In the genomic region with DNA sequence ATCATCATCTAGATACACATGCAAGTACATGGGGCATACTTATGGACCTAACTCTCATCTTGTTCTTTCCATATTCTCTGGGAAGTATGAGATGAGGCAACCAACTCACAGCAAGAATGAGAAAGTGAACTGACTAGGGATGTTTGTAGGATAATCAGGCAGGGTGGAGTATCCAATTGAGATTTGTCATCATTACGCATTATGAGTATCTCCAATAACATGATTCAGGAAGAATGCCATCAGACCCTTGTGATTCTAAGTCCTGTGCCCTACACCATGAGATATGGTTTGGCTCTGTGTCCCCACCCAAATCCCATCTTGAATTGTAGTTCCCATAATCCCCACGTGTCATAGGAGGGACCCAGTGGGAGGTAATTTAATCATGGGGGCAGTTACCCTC, we compare ENCODE assay signal across 15 cellular contexts.
DNase-seq lines count a peak whose midpoint lies in the region; ATAC-seq and TF ChIP-seq lines count a peak whose summit lies in the region.
"Had no signal": no experiment of that assay in that cellular context is flagged by ENCODE, and none has a peak within 500 bp of the region (broad histone marks: within the 10 kb centered on the region; RNA-seq: fewer than 3 reads in every experiment).

No MANE protein-coding gene starts in this region.

- no peaks in the 10 kb centered on the region for H4K20me1 ChIP-seq in MM.1S (ENCODE audit: insufficient read depth, low read length)

- TF ChIP-seq CTCF in MM.1S (IDR thresholded peaks at IDR 0.05; ENCODE audit: low read length) (no peak), epithelial cell of esophagus (IDR thresholded peaks at IDR 0.05; ENCODE audit: insufficient read depth, low read depth, low read length, missing control alignments) (no peak), vagina (IDR thresholded peaks at IDR 0.05) (no peak), adrenal gland (IDR thresholded peaks at IDR 0.05) (no peak)

- H3F3A ChIP-seq in MM.1S (ENCODE audit: insufficient read depth, low read length), result no peaks in the 10 kb centered on the region

- WGBS in adrenal gland, 4 donors, result 95 to 98% (median 95%) methylated on average over 2 of the region's 2 CpGs

- no peaks in the 10 kb centered on the region for H3K9me2 ChIP-seq in MM.1S (replicated peaks; ENCODE audit: insufficient read depth, low read length)

- DNase-seq in MM.1S (no peak), epithelial cell of esophagus (ENCODE audit: low read depth) (peak; percentile 18), vagina (ENCODE audit: extremely low spot score in 2 of 2) (no peak), adrenal gland (no peak), hippocampal formation (lab: John Stamatoyannopoulos, UW) (no peak)
- DNase-seq in stimulated activated naive CD4-positive, alpha-beta T cell treated with Interleukin-2 at 50 U/mL for 16 hours (lab: John Stamatoyannopoulos, UW), result no peak
- DNase-seq: BE2C; Caco-2; CD8-positive, alpha-beta memory T cell; DMS53; IMR-90; KBM-7 had no signal

- H3K9ac ChIP-seq in MM.1S (ENCODE audit: low read length), result no peak overlapping the region

- H3K4me3 ChIP-seq in MM.1S (ENCODE audit: low read length) (no peak overlapping the region), epithelial cell of esophagus (ENCODE audit: low read length) (no peak overlapping the region), vagina (no peak overlapping the region), adrenal gland (no peak overlapping the region)
- H3K4me3 ChIP-seq: A549, HAP-1 had no signal

- no peak overlapping the region for H2AFZ ChIP-seq in MM.1S (ENCODE audit: low read length)

- H3K4me2 ChIP-seq in MM.1S (ENCODE audit: low read depth, low read length), result peak overlapping the region; percentile 17; the same call in 1 of the 2 replicates
- H3K4me2 ChIP-seq: A549 had no signal

- H3K4me1 ChIP-seq in MM.1S (ENCODE audit: low read length) (peaks cover 5% of the 10 kb centered on the region; the same call in 1 of the 2 replicates), vagina (no peaks in the 10 kb centered on the region), adrenal gland (replicated peaks in 1 of 2) (no peaks in the 10 kb centered on the region)
- H3K4me1 ChIP-seq: A549, Caco-2 had no signal

- H3K27me3 ChIP-seq in MM.1S (replicated peaks; ENCODE audit: insufficient read depth, low read length) (no peaks in the 10 kb centered on the region), vagina (no peaks in the 10 kb centered on the region), adrenal gland (no peaks in the 10 kb centered on the region)
- H3K27me3 ChIP-seq: BE2C had no signal

- H3K9me3 ChIP-seq in MM.1S (replicated peaks; ENCODE audit: insufficient read depth, low read length) (no peaks in the 10 kb centered on the region), vagina (no peaks in the 10 kb centered on the region), adrenal gland (replicated peaks in 1 of 3) (no peaks in the 10 kb centered on the region)
- H3K9me3 ChIP-seq: A549, BE2C, Caco-2, HAP-1 had no signal

- ATAC-seq in GM18909 (IDR thresholded peaks at IDR 0.05; ENCODE audit: poor library complexity, unreplicated experiment), result peak; percentile 9
- ATAC-seq: A549 had no signal

- H3K36me3 ChIP-seq in MM.1S (replicated peaks; ENCODE audit: insufficient read depth, low read length), result no peaks in the 10 kb centered on the region
- H3K36me3 ChIP-seq in vagina, result no peaks in the 10 kb centered on the region
- no peaks in the 10 kb centered on the region for H3K36me3 ChIP-seq in adrenal gland (replicated peaks in 1 of 2)
- H3K36me3 ChIP-seq: BE2C, HAP-1 had no signal

- H3K27ac ChIP-seq in MM.1S (ENCODE audit: low read length) (no peak overlapping the region), vagina (no peak overlapping the region), adrenal gland (no peak overlapping the region)
- H3K27ac ChIP-seq: A549 had no signal

- intact Hi-C loops in vagina (cut with DNase I), result no loop called here
- intact Hi-C loops in adrenal gland (cut with DNase I), result no loop called here

- no peaks in the 10 kb centered on the region for H3K79me2 ChIP-seq in MM.1S (ENCODE audit: low read length)

- TF ChIP-seq POLR2A in vagina (IDR thresholded peaks at IDR 0.05) (no peak), adrenal gland (IDR thresholded peaks at IDR 0.05) (no peak)
